Comparison of ENCODE assay signal across 1 cellular context in genomic region chr12:12624479-12625120, GRCh38.
TF ChIP-seq lines count a peak whose summit lies in the region.

No MANE protein-coding gene starts in this region.

TF ChIP-seq in HepG2, 621 proteins besides CTCF, POLR2A, EP300 and RAD21 (continued from another document):
- TF ChIP-seq ZNF230 (CRISPR knock-in tag; IDR thresholded peaks at IDR 0.05) (no peak), ZNF616 (CRISPR knock-in tag; IDR thresholded peaks at IDR 0.05; ENCODE audit: low read depth) (no peak), SIX1 (CRISPR knock-in tag; IDR thresholded peaks at IDR 0.05; ENCODE audit: borderline replicate concordance) (no peak), ZNF782 (CRISPR knock-in tag; IDR thresholded peaks at IDR 0.05; ENCODE audit: borderline replicate concordance) (no peak), THRA (CRISPR knock-in tag; IDR thresholded peaks at IDR 0.05; ENCODE audit: borderline replicate concordance) (peak; percentile 74; the same call in 1 of the 2 replicates), ZNF362 (CRISPR knock-in tag; IDR thresholded peaks at IDR 0.05; ENCODE audit: borderline replicate concordance) (no peak), ASH2L (IDR thresholded peaks at IDR 0.05; ENCODE audit: insufficient read length, low read depth, low read length) (peak; percentile 39), ZNF7 (CRISPR knock-in tag; IDR thresholded peaks at IDR 0.05) (peak; percentile 78), RBM22 (optimal IDR thresholded peaks at IDR 0.05; ENCODE audit: low read length) (no peak), ZNF687 (CRISPR knock-in tag; IDR thresholded peaks at IDR 0.05) (peak; percentile 28; the same call in 1 of the 2 replicates), YEATS4 (CRISPR knock-in tag; IDR thresholded peaks at IDR 0.05; ENCODE audit: borderline replicate concordance) (no peak), KLF15 (CRISPR knock-in tag; IDR thresholded peaks at IDR 0.05; ENCODE audit: borderline replicate concordance) (no peak), ZBTB14 (CRISPR knock-in tag; IDR thresholded peaks at IDR 0.05) (no peak), ZMYM3 (CRISPR knock-in tag; IDR thresholded peaks at IDR 0.05) (peak; percentile 74), ZNF275 (CRISPR knock-in tag; IDR thresholded peaks at IDR 0.05; ENCODE audit: borderline replicate concordance) (no peak), ZNF770 (CRISPR knock-in tag; IDR thresholded peaks at IDR 0.05) (no peak), ARHGAP35 (CRISPR knock-in tag; IDR thresholded peaks at IDR 0.05; ENCODE audit: borderline replicate concordance) (no peak), E2F2 (CRISPR knock-in tag; IDR thresholded peaks at IDR 0.05; ENCODE audit: borderline replicate concordance) (no peak), ZFP90 (CRISPR knock-in tag; IDR thresholded peaks at IDR 0.05; ENCODE audit: borderline replicate concordance) (no peak), ZNF740 (CRISPR knock-in tag; IDR thresholded peaks at IDR 0.05) (no peak), CHD4 (IDR thresholded peaks at IDR 0.05; ENCODE audit: borderline replicate concordance, low read length) (no peak), TIGD3 (CRISPR knock-in tag; IDR thresholded peaks at IDR 0.05; ENCODE audit: borderline replicate concordance) (no peak), ZFP91 (CRISPR knock-in tag; IDR thresholded peaks at IDR 0.05; ENCODE audit: borderline replicate concordance) (peak; percentile 21; the same call in 1 of the 2 replicates), SATB2 (CRISPR knock-in tag; IDR thresholded peaks at IDR 0.05) (no peak), ZNF709 (CRISPR knock-in tag; IDR thresholded peaks at IDR 0.05) (0 out of 2 replicates have a peak, but pooled peaks have one; percentile 40), ZNF691 (CRISPR knock-in tag; IDR thresholded peaks at IDR 0.05; ENCODE audit: borderline replicate concordance, low read depth) (peak; percentile 94), LCORL (IDR thresholded peaks at IDR 0.05) (no peak), LCORL (CRISPR knock-in tag; IDR thresholded peaks at IDR 0.05) (no peak), ZSCAN25 (CRISPR knock-in tag; IDR thresholded peaks at IDR 0.05) (peak; percentile 88), RFX1 (IDR thresholded peaks at IDR 0.05) (no peak), HES4 (CRISPR knock-in tag; IDR thresholded peaks at IDR 0.05; ENCODE audit: borderline replicate concordance) (0 out of 2 replicates have a peak, but pooled peaks have one; percentile 27), ZNF232 (CRISPR knock-in tag; IDR thresholded peaks at IDR 0.05; ENCODE audit: borderline replicate concordance) (no peak), PAX8 (CRISPR knock-in tag; IDR thresholded peaks at IDR 0.05; ENCODE audit: borderline replicate concordance) (no peak), EHMT2 (IDR thresholded peaks at IDR 0.05; ENCODE audit: borderline replicate concordance, low read depth, low read length) (no peak), HNF4G (IDR thresholded peaks at IDR 0.05; ENCODE audit: borderline replicate concordance, low read depth, low read length) (peak; percentile 60), HNF4G (CRISPR knock-in tag; IDR thresholded peaks at IDR 0.05; ENCODE audit: borderline replicate concordance, low read depth) (no peak)
TF ChIP-seq in HepG2: peak in this region for 34.
